Comparison of ENCODE assay signal across 1 cellular context in the genomic region with DNA sequence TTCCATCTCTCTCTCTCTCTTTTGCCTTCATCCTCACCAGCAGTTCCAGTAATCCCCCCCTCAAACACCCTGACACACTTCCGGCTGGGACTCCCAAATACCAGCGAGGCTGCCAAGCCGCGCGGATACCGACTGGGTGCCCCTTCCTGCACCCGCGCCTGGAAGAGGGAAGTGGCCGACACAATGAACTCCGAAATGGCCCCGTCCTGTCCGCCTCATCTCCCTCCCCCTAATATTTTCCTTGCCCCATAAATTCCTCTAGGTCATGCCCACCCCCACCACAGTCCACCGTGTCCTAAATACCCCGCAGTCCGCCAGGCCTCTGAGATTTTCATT.
TF ChIP-seq lines count a peak whose summit lies in the region.

No MANE protein-coding gene starts in this region.

TF ChIP-seq in GM23338, 12 proteins besides CTCF, POLR2A, EP300 and RAD21:
- no peak for TF ChIP-seq ZNF114 (CRISPR knock-in tag; IDR thresholded peaks at IDR 0.05)
- TF ChIP-seq NANOG (IDR thresholded peaks at IDR 0.05; ENCODE audit: borderline replicate concordance): no peak
- no peak for TF ChIP-seq JUNB (IDR thresholded peaks at IDR 0.05; ENCODE audit: unreplicated experiment)
- TF ChIP-seq ZNF462 (CRISPR knock-in tag; IDR thresholded peaks at IDR 0.05): no peak
- TF ChIP-seq, protein P1, sequence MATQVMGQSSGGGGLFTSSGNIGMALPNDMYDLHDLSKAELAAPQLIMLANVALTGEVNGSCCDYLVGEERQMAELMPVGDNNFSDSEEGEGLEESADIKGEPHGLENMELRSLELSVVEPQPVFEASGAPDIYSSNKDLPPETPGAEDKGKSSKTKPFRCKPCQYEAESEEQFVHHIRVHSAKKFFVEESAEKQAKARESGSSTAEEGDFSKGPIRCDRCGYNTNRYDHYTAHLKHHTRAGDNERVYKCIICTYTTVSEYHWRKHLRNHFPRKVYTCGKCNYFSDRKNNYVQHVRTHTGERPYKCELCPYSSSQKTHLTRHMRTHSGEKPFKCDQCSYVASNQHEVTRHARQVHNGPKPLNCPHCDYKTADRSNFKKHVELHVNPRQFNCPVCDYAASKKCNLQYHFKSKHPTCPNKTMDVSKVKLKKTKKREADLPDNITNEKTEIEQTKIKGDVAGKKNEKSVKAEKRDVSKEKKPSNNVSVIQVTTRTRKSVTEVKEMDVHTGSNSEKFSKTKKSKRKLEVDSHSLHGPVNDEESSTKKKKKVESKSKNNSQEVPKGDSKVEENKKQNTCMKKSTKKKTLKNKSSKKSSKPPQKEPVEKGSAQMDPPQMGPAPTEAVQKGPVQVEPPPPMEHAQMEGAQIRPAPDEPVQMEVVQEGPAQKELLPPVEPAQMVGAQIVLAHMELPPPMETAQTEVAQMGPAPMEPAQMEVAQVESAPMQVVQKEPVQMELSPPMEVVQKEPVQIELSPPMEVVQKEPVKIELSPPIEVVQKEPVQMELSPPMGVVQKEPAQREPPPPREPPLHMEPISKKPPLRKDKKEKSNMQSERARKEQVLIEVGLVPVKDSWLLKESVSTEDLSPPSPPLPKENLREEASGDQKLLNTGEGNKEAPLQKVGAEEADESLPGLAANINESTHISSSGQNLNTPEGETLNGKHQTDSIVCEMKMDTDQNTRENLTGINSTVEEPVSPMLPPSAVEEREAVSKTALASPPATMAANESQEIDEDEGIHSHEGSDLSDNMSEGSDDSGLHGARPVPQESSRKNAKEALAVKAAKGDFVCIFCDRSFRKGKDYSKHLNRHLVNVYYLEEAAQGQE (IDR thresholded peaks at IDR 0.05; ENCODE audit: unreplicated experiment): no peak
- TF ChIP-seq, protein P2, sequence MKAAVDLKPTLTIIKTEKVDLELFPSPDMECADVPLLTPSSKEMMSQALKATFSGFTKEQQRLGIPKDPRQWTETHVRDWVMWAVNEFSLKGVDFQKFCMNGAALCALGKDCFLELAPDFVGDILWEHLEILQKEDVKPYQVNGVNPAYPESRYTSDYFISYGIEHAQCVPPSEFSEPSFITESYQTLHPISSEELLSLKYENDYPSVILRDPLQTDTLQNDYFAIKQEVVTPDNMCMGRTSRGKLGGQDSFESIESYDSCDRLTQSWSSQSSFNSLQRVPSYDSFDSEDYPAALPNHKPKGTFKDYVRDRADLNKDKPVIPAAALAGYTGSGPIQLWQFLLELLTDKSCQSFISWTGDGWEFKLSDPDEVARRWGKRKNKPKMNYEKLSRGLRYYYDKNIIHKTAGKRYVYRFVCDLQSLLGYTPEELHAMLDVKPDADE (IDR thresholded peaks at IDR 0.05): no peak
- no peak for TF ChIP-seq POLR2AphosphoS5 (IDR thresholded peaks at IDR 0.05; ENCODE audit: low read depth)
- TF ChIP-seq STAT1 (IDR thresholded peaks at IDR 0.05; ENCODE audit: unreplicated experiment): no peak
- TF ChIP-seq EZH2phosphoT487 (IDR thresholded peaks at IDR 0.05; ENCODE audit: unreplicated experiment): peak; percentile 27
- no peak for TF ChIP-seq CREB1 (CRISPR knock-in tag; IDR thresholded peaks at IDR 0.05; ENCODE audit: low read depth)
- TF ChIP-seq EZH2 (IDR thresholded peaks at IDR 0.05; ENCODE audit: low read depth, unreplicated experiment): peak; percentile 92
- TF ChIP-seq ZNF331 (CRISPR knock-in tag; IDR thresholded peaks at IDR 0.05; ENCODE audit: low read depth): no peak
